Comparison of ENCODE assay signal across 22 cellular contexts in genomic region chr9:113755433-113755832, GRCh38.
"Had no signal": no experiment of that assay in that cellular context is flagged by ENCODE, and none has a peak within 500 bp of the region (broad histone marks: within the 10 kb centered on the region; RNA-seq: fewer than 3 reads in every experiment).

No MANE protein-coding gene starts in this region.

- FAIRE-seq: HepG2 had no signal

- H3K27ac ChIP-seq: RWPE1 had no signal

- ATAC-seq: HepG2, Panc1, SK-N-SH treated with all-trans-retinoic acid at 6 μM for 48 hours had no signal

- DNase-seq: IMR-90, Karpas-422, KG1, MV-4-11, NCI-H1048, NCI-H1105, NCI-H1417, NCI-H1436 treated with DMSO at 0.1 percent for 48 hours, NCI-H1694, NCI-H187 treated with DMSO at 0.1 percent for 48 hours, NCI-H2029 treated with DMSO at 0.1 percent for 48 hours, NCI-H2171 treated with DMSO at 0.1 percent for 48 hours, NCI-H345, NCI-H446 treated with DMSO at 0.1 percent for 48 hours, NCI-H510A treated with DMSO at 0.1 percent for 48 hours, NCI-H526, NCI-H774, SHP77 had no signal
